Comparison of ENCODE assay signal across 8 cellular contexts in the genomic region with DNA sequence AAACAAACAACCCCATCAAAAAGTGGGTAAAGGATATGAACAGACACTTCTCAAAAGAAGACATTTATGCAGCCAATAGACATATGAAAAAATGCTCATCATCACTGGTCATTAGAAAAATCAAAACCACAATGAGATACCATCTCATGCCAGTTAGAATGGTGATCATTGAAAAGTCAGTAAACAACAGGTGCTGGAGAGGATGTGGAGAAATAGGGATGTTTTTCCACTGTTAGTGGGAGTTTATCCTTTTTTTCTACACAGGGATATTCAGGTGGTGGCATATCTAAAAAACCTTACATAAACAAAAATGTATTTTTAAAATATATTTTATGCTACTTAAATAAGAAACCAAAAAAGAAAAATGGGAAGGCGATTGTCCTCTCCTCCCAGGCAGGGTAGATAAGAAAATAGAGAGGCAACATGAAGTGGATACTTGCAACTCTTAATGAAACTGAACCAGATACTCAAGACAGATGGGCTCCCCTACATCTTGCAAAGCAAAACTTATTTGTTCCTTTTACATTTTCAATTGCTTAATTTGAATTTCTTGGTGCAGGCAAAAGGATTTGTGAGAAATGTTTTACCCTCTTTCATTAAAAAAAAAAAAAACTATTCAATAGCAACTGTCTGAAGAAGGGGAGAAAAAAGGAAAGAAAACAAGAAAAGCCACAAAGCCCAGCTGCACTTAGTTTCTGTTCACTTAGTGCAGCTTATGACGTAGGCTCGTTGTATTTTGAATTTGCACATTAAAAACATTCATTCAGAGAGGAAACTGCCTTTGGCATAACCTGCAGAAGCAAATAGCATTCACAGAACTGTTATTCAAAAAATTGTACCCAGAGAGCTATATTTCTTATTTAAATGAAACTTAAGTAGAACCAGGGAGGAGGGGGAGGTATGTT. TPM values are rescaled to one million over a fixed set of nuclear protein-coding genes. Genes with fewer than 3 reads are reported as not detected.
DNase-seq lines count a peak whose midpoint lies in the region; ATAC-seq and TF ChIP-seq lines count a peak whose summit lies in the region.

No MANE protein-coding gene starts in this region.

- TF ChIP-seq CTCF in sigmoid colon (IDR thresholded peaks at IDR 0.05): no peak

- H3K9me3 ChIP-seq in effector memory CD4-positive, alpha-beta T cell (ENCODE audit: control insufficient read depth, low read length): no peaks in the 10 kb centered on the region
- no peaks in the 10 kb centered on the region for H3K9me3 ChIP-seq in sigmoid colon

- ATAC-seq in GM18505 (IDR thresholded peaks at IDR 0.05; ENCODE audit: unreplicated experiment) (peak; percentile 89), GM21786 (IDR thresholded peaks at IDR 0.05; ENCODE audit: unreplicated experiment) (peak; percentile 87)

- H3K27ac ChIP-seq in effector memory CD4-positive, alpha-beta T cell (ENCODE audit: insufficient read depth, low read length, poor library complexity, severe bottlenecking): peak overlapping the region; percentile 44
- H3K27ac ChIP-seq in sigmoid colon: peak overlapping the region; percentile 74 to 88 (median 84)

- peaks cover 16% of the 10 kb centered on the region for H3K4me1 ChIP-seq in effector memory CD4-positive, alpha-beta T cell (ENCODE audit: control insufficient read depth, insufficient read depth, low read length, poor library complexity, severe bottlenecking)
- peaks cover 0 to 52% (median 41%) of the 10 kb centered on the region in 4 donors for H3K4me1 ChIP-seq in sigmoid colon

- H3K36me3 ChIP-seq in effector memory CD4-positive, alpha-beta T cell (ENCODE audit: control insufficient read depth, insufficient read depth, low read length): no peaks in the 10 kb centered on the region
- H3K36me3 ChIP-seq in sigmoid colon: no peaks in the 10 kb centered on the region

- no peak for TF ChIP-seq EP300 in sigmoid colon (IDR thresholded peaks at IDR 0.05)

- 31 to 41% methylated on average over 3 of the region's 3 CpGs for WGBS in sigmoid colon, 2 donors

- DNase-seq in LHCN-M2 (ENCODE audit: low read depth) (peak; percentile 76), sigmoid colon (no peak), NCI-H2227 (lab: John Stamatoyannopoulos, UW; ENCODE audit: unreplicated experiment) (no peak), COR-L47 (lab: John Stamatoyannopoulos, UW) (no peak), 8988T (no peak)
- no peak for DNase-seq in effector memory CD4-positive, alpha-beta T cell

- intact Hi-C loops in sigmoid colon (cut with DNase I): no loop called here

- H3K27me3 ChIP-seq in effector memory CD4-positive, alpha-beta T cell (replicated peaks; ENCODE audit: control insufficient read depth, insufficient read depth, low read length, poor library complexity, severe bottlenecking): no peaks in the 10 kb centered on the region
- H3K27me3 ChIP-seq in sigmoid colon: no peaks in the 10 kb centered on the region

- no peak overlapping the region for H3K4me3 ChIP-seq in effector memory CD4-positive, alpha-beta T cell (ENCODE audit: insufficient read depth, low read depth, low read length, poor library complexity, severe bottlenecking)
- no peak overlapping the region for H3K4me3 ChIP-seq in sigmoid colon

- no peak for TF ChIP-seq POLR2A in GM18505 (IDR thresholded peaks at IDR 0.05; ENCODE audit: borderline replicate concordance, extremely low read depth, insufficient read depth, insufficient read length)
- TF ChIP-seq POLR2A in sigmoid colon (IDR thresholded peaks at IDR 0.05): no peak

RNA-seq across cellular contexts. Expression of gene RGS1, which starts 36.9 kb away (rescaled TPM):
- total RNA-seq in LHCN-M2 (2014; rRNA removed) (0.11 and 0.19 TPM in 2 replicates), sigmoid colon (100 to 1,000 TPM in 2 of 4 donors, 10 to 100 TPM in 2; 52.9 to 153 (median 95.8) TPM)
- not detected for polyA plus RNA-seq in LHCN-M2 (2012)
- polyA plus RNA-seq in sigmoid colon: 10 to 100 TPM; 34.8 to 49.5 (median 35.8) TPM

Comparison
In these comparisons a context has a peak if more than half of its experiments do, and no peak if none do; other contexts are left out.
1. RNA of gene RGS1, which starts 36.9 kb away (total RNA-seq): 52.9 to 153 TPM in sigmoid colon; 0.11 to 0.19 TPM in LHCN-M2; every median in the first group is over 10 times any median in the second.